Comparison of ENCODE assay signal across 4 cellular contexts in the genomic region with DNA sequence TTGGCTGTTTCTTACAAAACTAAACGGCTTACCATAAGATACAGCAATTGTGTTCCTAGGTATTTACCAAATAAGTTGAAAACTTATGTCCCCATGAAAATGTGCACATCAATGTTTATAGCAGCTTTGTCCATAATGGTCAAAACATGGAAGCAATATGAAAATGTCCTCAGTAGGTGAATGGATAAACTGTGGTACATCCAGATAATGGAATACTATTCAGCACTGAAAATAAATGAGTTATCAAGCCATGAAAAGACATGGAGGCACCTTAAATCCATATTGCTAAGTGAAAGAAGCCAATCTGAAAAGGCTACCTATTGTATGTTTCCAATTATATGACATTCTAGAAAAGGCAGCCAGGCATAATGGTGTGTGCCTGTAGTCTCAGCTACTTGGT.
A peak's percentile ranks its signal among the peaks of the same experiment; 100 is the strongest.
TF ChIP-seq lines count a peak whose summit lies in the region.

No MANE protein-coding gene starts in this region.

TF ChIP-seq in A549, 52 proteins besides CTCF, POLR2A, EP300 and RAD21:
- TF ChIP-seq, protein P1, sequence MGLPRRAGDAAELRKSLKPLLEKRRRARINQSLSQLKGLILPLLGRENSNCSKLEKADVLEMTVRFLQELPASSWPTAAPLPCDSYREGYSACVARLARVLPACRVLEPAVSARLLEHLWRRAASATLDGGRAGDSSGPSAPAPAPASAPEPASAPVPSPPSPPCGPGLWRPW (IDR thresholded peaks at IDR 0.05), result no peak
- TF ChIP-seq MYC (IDR thresholded peaks at IDR 0.05; ENCODE audit: borderline replicate concordance, low read length) (no peak), ZC3H11A (IDR thresholded peaks at IDR 0.05) (no peak), MAFK (IDR thresholded peaks at IDR 0.05; ENCODE audit: partially characterized antibody) (no peak)
- TF ChIP-seq, protein P2, sequence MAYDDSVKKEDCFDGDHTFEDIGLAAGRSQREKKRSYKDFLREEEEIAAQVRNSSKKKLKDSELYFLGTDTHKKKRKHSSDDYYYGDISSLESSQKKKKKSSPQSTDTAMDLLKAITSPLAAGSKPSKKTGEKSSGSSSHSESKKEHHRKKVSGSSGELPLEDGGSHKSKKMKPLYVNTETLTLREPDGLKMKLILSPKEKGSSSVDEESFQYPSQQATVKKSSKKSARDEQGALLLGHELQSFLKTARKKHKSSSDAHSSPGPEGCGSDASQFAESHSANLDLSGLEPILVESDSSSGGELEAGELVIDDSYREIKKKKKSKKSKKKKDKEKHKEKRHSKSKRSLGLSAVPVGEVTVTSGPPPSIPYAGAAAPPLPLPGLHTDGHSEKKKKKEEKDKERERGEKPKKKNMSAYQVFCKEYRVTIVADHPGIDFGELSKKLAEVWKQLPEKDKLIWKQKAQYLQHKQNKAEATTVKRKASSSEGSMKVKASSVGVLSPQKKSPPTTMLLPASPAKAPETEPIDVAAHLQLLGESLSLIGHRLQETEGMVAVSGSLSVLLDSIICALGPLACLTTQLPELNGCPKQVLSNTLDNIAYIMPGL (CRISPR knock-in tag; IDR thresholded peaks at IDR 0.05; ENCODE audit: borderline replicate concordance), result no peak
- TF ChIP-seq, protein P3, sequence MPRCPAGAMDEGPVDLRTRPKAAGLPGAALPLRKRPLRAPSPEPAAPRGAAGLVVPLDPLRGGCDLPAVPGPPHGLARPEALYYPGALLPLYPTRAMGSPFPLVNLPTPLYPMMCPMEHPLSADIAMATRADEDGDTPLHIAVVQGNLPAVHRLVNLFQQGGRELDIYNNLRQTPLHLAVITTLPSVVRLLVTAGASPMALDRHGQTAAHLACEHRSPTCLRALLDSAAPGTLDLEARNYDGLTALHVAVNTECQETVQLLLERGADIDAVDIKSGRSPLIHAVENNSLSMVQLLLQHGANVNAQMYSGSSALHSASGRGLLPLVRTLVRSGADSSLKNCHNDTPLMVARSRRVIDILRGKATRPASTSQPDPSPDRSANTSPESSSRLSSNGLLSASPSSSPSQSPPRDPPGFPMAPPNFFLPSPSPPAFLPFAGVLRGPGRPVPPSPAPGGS (IDR thresholded peaks at IDR 0.05), result no peak
- TF ChIP-seq, protein P4, sequence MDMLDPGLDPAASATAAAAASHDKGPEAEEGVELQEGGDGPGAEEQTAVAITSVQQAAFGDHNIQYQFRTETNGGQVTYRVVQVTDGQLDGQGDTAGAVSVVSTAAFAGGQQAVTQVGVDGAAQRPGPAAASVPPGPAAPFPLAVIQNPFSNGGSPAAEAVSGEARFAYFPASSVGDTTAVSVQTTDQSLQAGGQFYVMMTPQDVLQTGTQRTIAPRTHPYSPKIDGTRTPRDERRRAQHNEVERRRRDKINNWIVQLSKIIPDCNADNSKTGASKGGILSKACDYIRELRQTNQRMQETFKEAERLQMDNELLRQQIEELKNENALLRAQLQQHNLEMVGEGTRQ (IDR thresholded peaks at IDR 0.05), result no peak

TF ChIP-seq in HEK293, 187 proteins besides CTCF, POLR2A, EP300 and RAD21:
- TF ChIP-seq ZNF146 (tag by site-specific recombination; IDR thresholded peaks at IDR 0.05) (peak; percentile 89), ZNF776 (tag by site-specific recombination; IDR thresholded peaks at IDR 0.05; ENCODE audit: borderline replicate concordance) (no peak), ZNF394 (tag by site-specific recombination; IDR thresholded peaks at IDR 0.05; ENCODE audit: borderline replicate concordance) (no peak), ZNF76 (tag by site-specific recombination; IDR thresholded peaks at IDR 0.05; ENCODE audit: borderline replicate concordance, low read depth) (no peak)
- TF ChIP-seq, protein P5, sequence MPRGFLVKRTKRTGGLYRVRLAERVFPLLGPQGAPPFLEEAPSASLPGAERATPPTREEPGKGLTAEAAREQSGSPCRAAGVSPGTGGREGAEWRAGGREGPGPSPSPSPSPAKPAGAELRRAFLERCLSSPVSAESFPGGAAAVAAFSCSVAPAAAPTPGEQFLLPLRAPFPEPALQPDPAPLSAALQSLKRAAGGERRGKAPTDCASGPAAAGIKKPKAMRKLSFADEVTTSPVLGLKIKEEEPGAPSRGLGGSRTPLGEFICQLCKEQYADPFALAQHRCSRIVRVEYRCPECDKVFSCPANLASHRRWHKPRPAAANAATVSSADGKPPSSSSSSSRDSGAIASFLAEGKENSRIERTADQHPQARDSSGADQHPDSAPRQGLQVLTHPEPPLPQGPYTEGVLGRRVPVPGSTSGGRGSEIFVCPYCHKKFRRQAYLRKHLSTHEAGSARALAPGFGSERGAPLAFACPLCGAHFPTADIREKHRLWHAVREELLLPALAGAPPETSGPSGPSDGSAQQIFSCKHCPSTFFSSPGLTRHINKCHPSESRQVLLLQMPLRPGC (tag by site-specific recombination; IDR thresholded peaks at IDR 0.05), result no peak
- TF ChIP-seq, protein P6, sequence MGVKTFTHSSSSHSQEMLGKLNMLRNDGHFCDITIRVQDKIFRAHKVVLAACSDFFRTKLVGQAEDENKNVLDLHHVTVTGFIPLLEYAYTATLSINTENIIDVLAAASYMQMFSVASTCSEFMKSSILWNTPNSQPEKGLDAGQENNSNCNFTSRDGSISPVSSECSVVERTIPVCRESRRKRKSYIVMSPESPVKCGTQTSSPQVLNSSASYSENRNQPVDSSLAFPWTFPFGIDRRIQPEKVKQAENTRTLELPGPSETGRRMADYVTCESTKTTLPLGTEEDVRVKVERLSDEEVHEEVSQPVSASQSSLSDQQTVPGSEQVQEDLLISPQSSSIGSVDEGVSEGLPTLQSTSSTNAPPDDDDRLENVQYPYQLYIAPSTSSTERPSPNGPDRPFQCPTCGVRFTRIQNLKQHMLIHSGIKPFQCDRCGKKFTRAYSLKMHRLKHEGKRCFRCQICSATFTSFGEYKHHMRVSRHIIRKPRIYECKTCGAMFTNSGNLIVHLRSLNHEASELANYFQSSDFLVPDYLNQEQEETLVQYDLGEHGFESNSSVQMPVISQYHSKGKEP (tag by site-specific recombination; IDR thresholded peaks at IDR 0.05), result no peak
- TF ChIP-seq, protein P7, sequence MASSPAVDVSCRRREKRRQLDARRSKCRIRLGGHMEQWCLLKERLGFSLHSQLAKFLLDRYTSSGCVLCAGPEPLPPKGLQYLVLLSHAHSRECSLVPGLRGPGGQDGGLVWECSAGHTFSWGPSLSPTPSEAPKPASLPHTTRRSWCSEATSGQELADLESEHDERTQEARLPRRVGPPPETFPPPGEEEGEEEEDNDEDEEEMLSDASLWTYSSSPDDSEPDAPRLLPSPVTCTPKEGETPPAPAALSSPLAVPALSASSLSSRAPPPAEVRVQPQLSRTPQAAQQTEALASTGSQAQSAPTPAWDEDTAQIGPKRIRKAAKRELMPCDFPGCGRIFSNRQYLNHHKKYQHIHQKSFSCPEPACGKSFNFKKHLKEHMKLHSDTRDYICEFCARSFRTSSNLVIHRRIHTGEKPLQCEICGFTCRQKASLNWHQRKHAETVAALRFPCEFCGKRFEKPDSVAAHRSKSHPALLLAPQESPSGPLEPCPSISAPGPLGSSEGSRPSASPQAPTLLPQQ (tag by site-specific recombination; IDR thresholded peaks at IDR 0.05), result no peak

TF ChIP-seq in K562, 482 proteins besides CTCF, POLR2A, EP300 and RAD21:
- peak; percentile 5 for TF ChIP-seq RBM25 (IDR thresholded peaks at IDR 0.05; ENCODE audit: low read depth, low read length, severe bottlenecking)
- TF ChIP-seq FIP1L1 (IDR thresholded peaks at IDR 0.05; ENCODE audit: low read depth, low read length, poor library complexity, severe bottlenecking), result no peak
- TF ChIP-seq ZNF146 (CRISPR knock-in tag; IDR thresholded peaks at IDR 0.05; ENCODE audit: unreplicated experiment), result peak; percentile 37

TF ChIP-seq in HEK293T, 16 proteins besides CTCF, POLR2A, EP300 and RAD21:
- no peak for TF ChIP-seq TARDBP (IDR thresholded peaks at IDR 0.05)
- TF ChIP-seq FOXA1 (IDR thresholded peaks at IDR 0.05), result no peak
- no peak for TF ChIP-seq LEF1 (IDR thresholded peaks at IDR 0.05; ENCODE audit: borderline replicate concordance)
- no peak for TF ChIP-seq SP1 (IDR thresholded peaks at IDR 0.05)
- TF ChIP-seq HDGF (IDR thresholded peaks at IDR 0.05; ENCODE audit: borderline replicate concordance), result no peak
- TF ChIP-seq SUZ12 (IDR thresholded peaks at IDR 0.05), result no peak
- no peak for TF ChIP-seq ELF4 (IDR thresholded peaks at IDR 0.05)
- TF ChIP-seq CTBP1 (IDR thresholded peaks at IDR 0.05; ENCODE audit: borderline replicate concordance), result no peak
- no peak for TF ChIP-seq FOXK2 (IDR thresholded peaks at IDR 0.05)
- no peak for TF ChIP-seq BHLHE40 (IDR thresholded peaks at IDR 0.05; ENCODE audit: borderline replicate concordance)
- TF ChIP-seq, protein P8, sequence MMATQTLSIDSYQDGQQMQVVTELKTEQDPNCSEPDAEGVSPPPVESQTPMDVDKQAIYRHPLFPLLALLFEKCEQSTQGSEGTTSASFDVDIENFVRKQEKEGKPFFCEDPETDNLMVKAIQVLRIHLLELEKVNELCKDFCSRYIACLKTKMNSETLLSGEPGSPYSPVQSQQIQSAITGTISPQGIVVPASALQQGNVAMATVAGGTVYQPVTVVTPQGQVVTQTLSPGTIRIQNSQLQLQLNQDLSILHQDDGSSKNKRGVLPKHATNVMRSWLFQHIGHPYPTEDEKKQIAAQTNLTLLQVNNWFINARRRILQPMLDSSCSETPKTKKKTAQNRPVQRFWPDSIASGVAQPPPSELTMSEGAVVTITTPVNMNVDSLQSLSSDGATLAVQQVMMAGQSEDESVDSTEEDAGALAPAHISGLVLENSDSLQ (IDR thresholded peaks at IDR 0.05), result no peak
- TF ChIP-seq ARNT (IDR thresholded peaks at IDR 0.05), result no peak
- TF ChIP-seq L3MBTL2 (conservative IDR thresholded peaks at IDR 0.05), result no peak
- no peak for TF ChIP-seq ZNF384 (IDR thresholded peaks at IDR 0.05)
- no peak for TF ChIP-seq NFRKB (IDR thresholded peaks at IDR 0.05)
- TF ChIP-seq FOXM1 (IDR thresholded peaks at IDR 0.05; ENCODE audit: borderline replicate concordance), result no peak
